ENCODE assay signal across 1 cellular context in the genomic region with DNA sequence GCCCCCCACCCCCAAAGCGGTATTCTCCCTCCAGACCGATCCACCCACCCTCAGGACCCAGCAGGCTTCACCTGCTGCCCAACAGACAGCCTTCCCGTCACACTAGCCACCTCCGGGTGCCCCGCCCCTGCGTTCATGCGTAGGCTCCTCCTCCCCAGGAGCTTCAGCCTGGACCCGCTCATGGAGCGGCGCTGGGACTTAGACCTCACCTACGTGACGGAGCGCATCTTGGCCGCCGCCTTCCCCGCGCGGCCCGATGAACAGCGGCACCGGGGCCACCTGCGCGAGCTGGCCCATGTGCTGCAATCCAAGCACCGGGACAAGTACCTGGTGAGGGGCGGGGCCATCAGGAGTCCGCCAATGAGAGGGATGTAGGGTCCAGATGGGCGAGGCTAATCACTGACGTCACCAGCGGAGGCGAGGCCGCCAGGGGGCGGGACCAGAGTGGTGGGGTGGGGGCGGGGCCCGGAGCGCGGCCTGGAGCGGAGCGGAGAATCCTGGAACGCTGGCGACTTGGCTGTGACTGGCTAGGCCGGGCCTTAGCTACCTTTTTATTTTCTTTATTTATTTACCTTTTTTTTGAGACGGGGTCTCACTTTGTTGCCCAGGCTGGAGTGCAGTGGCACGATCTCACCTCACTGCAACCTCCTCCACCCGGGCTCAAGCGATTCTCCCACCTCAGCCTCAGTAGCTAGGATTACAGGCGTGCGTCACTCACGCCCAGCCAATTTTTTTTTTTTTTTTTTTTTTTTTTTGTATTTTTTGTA.
TF ChIP-seq lines count a peak whose summit lies in the region.

No MANE protein-coding gene starts in this region.

TF ChIP-seq in HepG2, 621 proteins besides CTCF, POLR2A, EP300 and RAD21 (continued from another document and continues in another):
- TF ChIP-seq, protein P1, sequence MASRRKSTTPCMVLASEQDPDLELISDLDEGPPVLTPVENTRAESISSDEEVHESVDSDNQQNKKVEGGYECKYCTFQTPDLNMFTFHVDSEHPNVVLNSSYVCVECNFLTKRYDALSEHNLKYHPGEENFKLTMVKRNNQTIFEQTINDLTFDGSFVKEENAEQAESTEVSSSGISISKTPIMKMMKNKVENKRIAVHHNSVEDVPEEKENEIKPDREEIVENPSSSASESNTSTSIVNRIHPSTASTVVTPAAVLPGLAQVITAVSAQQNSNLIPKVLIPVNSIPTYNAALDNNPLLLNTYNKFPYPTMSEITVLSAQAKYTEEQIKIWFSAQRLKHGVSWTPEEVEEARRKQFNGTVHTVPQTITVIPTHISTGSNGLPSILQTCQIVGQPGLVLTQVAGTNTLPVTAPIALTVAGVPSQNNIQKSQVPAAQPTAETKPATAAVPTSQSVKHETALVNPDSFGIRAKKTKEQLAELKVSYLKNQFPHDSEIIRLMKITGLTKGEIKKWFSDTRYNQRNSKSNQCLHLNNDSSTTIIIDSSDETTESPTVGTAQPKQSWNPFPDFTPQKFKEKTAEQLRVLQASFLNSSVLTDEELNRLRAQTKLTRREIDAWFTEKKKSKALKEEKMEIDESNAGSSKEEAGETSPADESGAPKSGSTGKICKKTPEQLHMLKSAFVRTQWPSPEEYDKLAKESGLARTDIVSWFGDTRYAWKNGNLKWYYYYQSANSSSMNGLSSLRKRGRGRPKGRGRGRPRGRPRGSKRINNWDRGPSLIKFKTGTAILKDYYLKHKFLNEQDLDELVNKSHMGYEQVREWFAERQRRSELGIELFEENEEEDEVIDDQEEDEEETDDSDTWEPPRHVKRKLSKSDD (CRISPR knock-in tag; IDR thresholded peaks at IDR 0.05; ENCODE audit: low read depth) = no peak; the same call in 1 of the 2 replicates
- TF ChIP-seq ZNF687 (CRISPR knock-in tag; IDR thresholded peaks at IDR 0.05) (peak; percentile 77), MAFG (CRISPR knock-in tag; IDR thresholded peaks at IDR 0.05) (no peak), TAF15 (IDR thresholded peaks at IDR 0.05; ENCODE audit: low read depth, low read length, poor library complexity, severe bottlenecking) (peak; percentile 65), MAZ (IDR thresholded peaks at IDR 0.05; ENCODE audit: borderline replicate concordance, low read depth, low read length) (no peak), MAZ (CRISPR knock-in tag; IDR thresholded peaks at IDR 0.05; ENCODE audit: low read depth) (no peak), KAT2B (IDR thresholded peaks at IDR 0.05; ENCODE audit: borderline replicate concordance, low read depth, low read length) (no peak), ZBED4 (CRISPR knock-in tag; IDR thresholded peaks at IDR 0.05; ENCODE audit: borderline replicate concordance) (no peak), FOSL2 (CRISPR knock-in tag; IDR thresholded peaks at IDR 0.05) (no peak), ZNF530 (CRISPR knock-in tag; IDR thresholded peaks at IDR 0.05; ENCODE audit: low read depth) (no peak), ZNF562 (CRISPR knock-in tag; IDR thresholded peaks at IDR 0.05; ENCODE audit: borderline replicate concordance) (no peak), SRY (CRISPR knock-in tag; IDR thresholded peaks at IDR 0.05) (no peak), ZNF280D (CRISPR knock-in tag; IDR thresholded peaks at IDR 0.05) (no peak), NFYC (CRISPR knock-in tag; IDR thresholded peaks at IDR 0.05) (0 out of 2 replicates have a peak, but pooled peaks have one; percentile 19), ZNF563 (CRISPR knock-in tag; IDR thresholded peaks at IDR 0.05) (no peak), ZNF891 (CRISPR knock-in tag; IDR thresholded peaks at IDR 0.05) (no peak), ZBTB25 (CRISPR knock-in tag; IDR thresholded peaks at IDR 0.05) (no peak), ZFP41 (CRISPR knock-in tag; IDR thresholded peaks at IDR 0.05; ENCODE audit: borderline replicate concordance) (0 out of 2 replicates have a peak, but pooled peaks have one; percentile 6), SKIL (CRISPR knock-in tag; IDR thresholded peaks at IDR 0.05; ENCODE audit: borderline replicate concordance) (no peak), KDM5B (CRISPR knock-in tag; IDR thresholded peaks at IDR 0.05; ENCODE audit: borderline replicate concordance) (no peak)
- TF ChIP-seq, protein P2, sequence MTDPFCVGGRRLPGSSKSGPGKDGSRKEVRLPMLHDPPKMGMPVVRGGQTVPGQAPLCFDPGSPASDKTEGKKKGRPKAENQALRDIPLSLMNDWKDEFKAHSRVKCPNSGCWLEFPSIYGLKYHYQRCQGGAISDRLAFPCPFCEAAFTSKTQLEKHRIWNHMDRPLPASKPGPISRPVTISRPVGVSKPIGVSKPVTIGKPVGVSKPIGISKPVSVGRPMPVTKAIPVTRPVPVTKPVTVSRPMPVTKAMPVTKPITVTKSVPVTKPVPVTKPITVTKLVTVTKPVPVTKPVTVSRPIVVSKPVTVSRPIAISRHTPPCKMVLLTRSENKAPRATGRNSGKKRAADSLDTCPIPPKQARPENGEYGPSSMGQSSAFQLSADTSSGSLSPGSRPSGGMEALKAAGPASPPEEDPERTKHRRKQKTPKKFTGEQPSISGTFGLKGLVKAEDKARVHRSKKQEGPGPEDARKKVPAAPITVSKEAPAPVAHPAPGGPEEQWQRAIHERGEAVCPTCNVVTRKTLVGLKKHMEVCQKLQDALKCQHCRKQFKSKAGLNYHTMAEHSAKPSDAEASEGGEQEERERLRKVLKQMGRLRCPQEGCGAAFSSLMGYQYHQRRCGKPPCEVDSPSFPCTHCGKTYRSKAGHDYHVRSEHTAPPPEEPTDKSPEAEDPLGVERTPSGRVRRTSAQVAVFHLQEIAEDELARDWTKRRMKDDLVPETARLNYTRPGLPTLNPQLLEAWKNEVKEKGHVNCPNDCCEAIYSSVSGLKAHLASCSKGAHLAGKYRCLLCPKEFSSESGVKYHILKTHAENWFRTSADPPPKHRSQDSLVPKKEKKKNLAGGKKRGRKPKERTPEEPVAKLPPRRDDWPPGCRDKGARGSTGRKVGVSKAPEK (CRISPR knock-in tag; IDR thresholded peaks at IDR 0.05; ENCODE audit: borderline replicate concordance) = no peak
- TF ChIP-seq, protein P3, sequence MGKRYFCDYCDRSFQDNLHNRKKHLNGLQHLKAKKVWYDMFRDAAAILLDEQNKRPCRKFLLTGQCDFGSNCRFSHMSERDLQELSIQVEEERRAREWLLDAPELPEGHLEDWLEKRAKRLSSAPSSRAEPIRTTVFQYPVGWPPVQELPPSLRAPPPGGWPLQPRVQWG (CRISPR knock-in tag; IDR thresholded peaks at IDR 0.05; ENCODE audit: borderline replicate concordance, low read depth) = no peak
- TF ChIP-seq, protein P4, sequence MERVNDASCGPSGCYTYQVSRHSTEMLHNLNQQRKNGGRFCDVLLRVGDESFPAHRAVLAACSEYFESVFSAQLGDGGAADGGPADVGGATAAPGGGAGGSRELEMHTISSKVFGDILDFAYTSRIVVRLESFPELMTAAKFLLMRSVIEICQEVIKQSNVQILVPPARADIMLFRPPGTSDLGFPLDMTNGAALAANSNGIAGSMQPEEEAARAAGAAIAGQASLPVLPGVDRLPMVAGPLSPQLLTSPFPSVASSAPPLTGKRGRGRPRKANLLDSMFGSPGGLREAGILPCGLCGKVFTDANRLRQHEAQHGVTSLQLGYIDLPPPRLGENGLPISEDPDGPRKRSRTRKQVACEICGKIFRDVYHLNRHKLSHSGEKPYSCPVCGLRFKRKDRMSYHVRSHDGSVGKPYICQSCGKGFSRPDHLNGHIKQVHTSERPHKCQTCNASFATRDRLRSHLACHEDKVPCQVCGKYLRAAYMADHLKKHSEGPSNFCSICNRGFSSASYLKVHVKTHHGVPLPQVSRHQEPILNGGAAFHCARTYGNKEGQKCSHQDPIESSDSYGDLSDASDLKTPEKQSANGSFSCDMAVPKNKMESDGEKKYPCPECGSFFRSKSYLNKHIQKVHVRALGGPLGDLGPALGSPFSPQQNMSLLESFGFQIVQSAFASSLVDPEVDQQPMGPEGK (CRISPR knock-in tag; IDR thresholded peaks at IDR 0.05) = no peak
